In the genomic region with DNA sequence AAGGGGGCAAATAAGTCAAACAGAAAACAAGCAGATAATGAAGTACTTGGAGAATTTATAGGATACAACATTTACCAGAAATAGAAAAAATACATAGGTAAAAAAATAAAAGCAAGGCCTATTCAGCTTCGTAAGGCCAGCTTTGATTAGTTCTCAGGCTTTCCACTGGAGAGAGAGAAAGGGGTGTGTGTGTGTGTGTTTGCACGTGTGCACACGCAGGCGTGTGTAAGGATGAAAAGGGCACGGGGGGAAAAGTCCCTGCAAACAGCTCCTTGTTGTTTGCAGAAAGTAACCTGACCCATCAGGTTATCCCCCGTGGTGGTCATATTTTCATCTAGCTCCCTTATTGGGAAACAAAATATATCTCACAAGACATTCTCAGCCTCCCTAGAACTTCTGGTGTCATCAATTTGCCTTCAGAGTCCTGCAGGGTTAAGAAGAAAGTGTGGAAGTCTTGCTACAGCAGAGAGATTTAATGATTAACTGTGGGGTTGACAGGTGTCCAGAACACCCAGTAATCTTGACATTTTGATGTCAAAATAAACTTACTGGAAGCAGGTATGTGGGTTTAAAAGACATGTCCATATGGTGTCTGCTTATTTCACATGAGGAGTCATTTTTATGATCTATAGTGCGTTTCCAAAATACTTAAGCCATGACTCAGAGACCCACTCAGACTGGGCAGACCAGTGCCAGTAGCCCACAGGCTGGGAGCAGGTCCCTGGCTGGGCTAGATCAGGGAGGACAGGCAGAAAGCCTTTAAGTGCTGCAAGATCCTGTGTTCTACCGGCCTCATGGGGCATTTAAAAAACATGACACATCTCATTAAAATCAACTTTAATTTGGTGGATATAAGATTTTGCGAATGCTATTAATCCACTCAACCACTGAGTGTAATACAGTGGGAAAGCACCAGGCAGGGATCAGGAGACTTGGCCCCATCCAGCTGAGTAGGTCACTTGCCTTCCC, we compare ENCODE assay signal across 10 cellular contexts.
DNase-seq lines count a peak whose midpoint lies in the region; ATAC-seq, FAIRE-seq and TF ChIP-seq lines count a peak whose summit lies in the region.
"Had no signal": no experiment of that assay in that cellular context is flagged by ENCODE, and none has a peak within 500 bp of the region (broad histone marks: within the 10 kb centered on the region; RNA-seq: fewer than 3 reads in every experiment).

No MANE protein-coding gene starts in this region.

- H3K4me3 ChIP-seq in BJ (ENCODE audit: low read depth, low read length): no peak overlapping the region

- no peak for TF ChIP-seq CTCF in BJ (IDR thresholded peaks at IDR 0.05; ENCODE audit: insufficient read depth, low read depth, low read length)

- no peak overlapping the region for H3K27ac Mint-ChIP-seq in activated naive CD4-positive, alpha-beta T cell treated with anti-CD3 and anti-CD28 coated beads for 36 hours
- H3K27ac Mint-ChIP-seq in natural killer cell treated with Interleukin-12 subunit alpha and Interleukin-12 subunit beta and Interleukin-15 and Interleukin-18, amount 100 ng/mL, for 72 hours: no peak overlapping the region
- H3K27ac Mint-ChIP-seq: CD14-positive monocyte had no signal

- peaks cover 3% of the 10 kb centered on the region for H3K27me3 ChIP-seq in BJ (ENCODE audit: control insufficient read depth, insufficient read depth, low read length)

- H3K4me3 Mint-ChIP-seq in activated naive CD4-positive, alpha-beta T cell treated with anti-CD3 and anti-CD28 coated beads for 36 hours: no peak overlapping the region
- no peak overlapping the region for H3K4me3 Mint-ChIP-seq in natural killer cell treated with Interleukin-12 subunit alpha and Interleukin-12 subunit beta and Interleukin-15 and Interleukin-18, amount 100 ng/mL, for 72 hours
- H3K4me3 Mint-ChIP-seq: CD14-positive monocyte had no signal

- ATAC-seq in natural killer cell treated with Interleukin-12 subunit alpha and Interleukin-12 subunit beta and Interleukin-15 and Interleukin-18, amount 100 ng/mL, for 72 hours: no peak

- no peaks in the 10 kb centered on the region for H3K36me3 Mint-ChIP-seq in activated naive CD4-positive, alpha-beta T cell treated with anti-CD3 and anti-CD28 coated beads for 36 hours (ENCODE audit: low read depth)
- H3K36me3 Mint-ChIP-seq in natural killer cell treated with Interleukin-12 subunit alpha and Interleukin-12 subunit beta and Interleukin-15 and Interleukin-18, amount 100 ng/mL, for 72 hours: no peaks in the 10 kb centered on the region
- H3K36me3 Mint-ChIP-seq: CD14-positive monocyte had no signal

- intact Hi-C loops in activated naive CD4-positive, alpha-beta T cell treated with anti-CD3 and anti-CD28 coated beads for 36 hours (cut with micrococcal nuclease): no loop called here

- CTCF ChIA-PET in BJ (lab: Yijun Ruan, JAX): interaction anchor here (0.7 kb wide), 1 partner anchor 11 kb away, joined by 3 read pairs; no protein-coding TSS in a partner anchor
- CTCF ChIA-PET in activated naive CD4-positive, alpha-beta T cell treated with anti-CD3 and anti-CD28 coated beads for 36 hours (lab: Charles Lee): no interaction called here

- H3K27me3 Mint-ChIP-seq in activated naive CD4-positive, alpha-beta T cell treated with anti-CD3 and anti-CD28 coated beads for 36 hours (ENCODE audit: low read depth): no peaks in the 10 kb centered on the region
- H3K27me3 Mint-ChIP-seq in natural killer cell treated with Interleukin-12 subunit alpha and Interleukin-12 subunit beta and Interleukin-15 and Interleukin-18, amount 100 ng/mL, for 72 hours: no peaks in the 10 kb centered on the region

- no peaks in the 10 kb centered on the region for H3K9me3 Mint-ChIP-seq in activated naive CD4-positive, alpha-beta T cell treated with anti-CD3 and anti-CD28 coated beads for 36 hours
- no peaks in the 10 kb centered on the region for H3K9me3 Mint-ChIP-seq in natural killer cell treated with Interleukin-12 subunit alpha and Interleukin-12 subunit beta and Interleukin-15 and Interleukin-18, amount 100 ng/mL, for 72 hours

- POLR2A ChIA-PET in BJ (lab: Charles Lee): no interaction called here

- H3K36me3 ChIP-seq in BJ (ENCODE audit: control insufficient read depth, insufficient read depth, low read length): no peaks in the 10 kb centered on the region

- H3K4me1 Mint-ChIP-seq in activated naive CD4-positive, alpha-beta T cell treated with anti-CD3 and anti-CD28 coated beads for 36 hours (ENCODE audit: low read depth): no peaks in the 10 kb centered on the region
- H3K4me1 Mint-ChIP-seq in natural killer cell treated with Interleukin-12 subunit alpha and Interleukin-12 subunit beta and Interleukin-15 and Interleukin-18, amount 100 ng/mL, for 72 hours (ENCODE audit: low read depth in 2 of 2): no peaks in the 10 kb centered on the region
- H3K4me1 Mint-ChIP-seq: CD14-positive monocyte had no signal

- DNase-seq in BJ (ENCODE audit: low read depth) (peak; percentile 90), H4 (ENCODE audit: low spot score) (peak; percentile 25), RCC 7860 (ENCODE audit: low spot score) (peak; percentile 93), islet precursor cell (peak; percentile 85), frontal cortex (ENCODE audit: low spot score in 2 of 2) (no peak), T-helper 1 cell (no peak)
- DNase-seq in activated naive CD4-positive, alpha-beta T cell treated with anti-CD3 and anti-CD28 coated beads for 36 hours: no peak
- no peak for DNase-seq in natural killer cell treated with Interleukin-12 subunit alpha and Interleukin-12 subunit beta and Interleukin-15 and Interleukin-18, amount 100 ng/mL, for 72 hours (ENCODE audit: low spot score)
- DNase-seq: stimulated activated CD4-positive, alpha-beta T cell treated with anti-CD3 and anti-CD28 coated beads, Interleukin-4, amount 100 ng/mL, for 1 hour had no signal

- peak; percentile 97 for FAIRE-seq in RCC 7860 (lab: Jason Lieb, UNC)
- no peak for FAIRE-seq in frontal cortex (lab: Jason Lieb, UNC)

Comparison
In these comparisons a context has a peak if more than half of its experiments do, and no peak if none do; other contexts are left out.
1. DNase-seq: peak in BJ (single experiment), H4 (single experiment), RCC 7860 (single experiment) and islet precursor cell (single experiment); none in frontal cortex (0 of 2), T-helper 1 cell (0 of 5), activated naive CD4-positive, alpha-beta T cell treated with anti-CD3 and anti-CD28 coated beads for 36 hours (single experiment) and natural killer cell treated with Interleukin-12 subunit alpha and Interleukin-12 subunit beta and Interleukin-15 and Interleukin-18, amount 100 ng/mL, for 72 hours (single experiment).